Comparison of ENCODE assay signal across 1 cellular context in the genomic region with DNA sequence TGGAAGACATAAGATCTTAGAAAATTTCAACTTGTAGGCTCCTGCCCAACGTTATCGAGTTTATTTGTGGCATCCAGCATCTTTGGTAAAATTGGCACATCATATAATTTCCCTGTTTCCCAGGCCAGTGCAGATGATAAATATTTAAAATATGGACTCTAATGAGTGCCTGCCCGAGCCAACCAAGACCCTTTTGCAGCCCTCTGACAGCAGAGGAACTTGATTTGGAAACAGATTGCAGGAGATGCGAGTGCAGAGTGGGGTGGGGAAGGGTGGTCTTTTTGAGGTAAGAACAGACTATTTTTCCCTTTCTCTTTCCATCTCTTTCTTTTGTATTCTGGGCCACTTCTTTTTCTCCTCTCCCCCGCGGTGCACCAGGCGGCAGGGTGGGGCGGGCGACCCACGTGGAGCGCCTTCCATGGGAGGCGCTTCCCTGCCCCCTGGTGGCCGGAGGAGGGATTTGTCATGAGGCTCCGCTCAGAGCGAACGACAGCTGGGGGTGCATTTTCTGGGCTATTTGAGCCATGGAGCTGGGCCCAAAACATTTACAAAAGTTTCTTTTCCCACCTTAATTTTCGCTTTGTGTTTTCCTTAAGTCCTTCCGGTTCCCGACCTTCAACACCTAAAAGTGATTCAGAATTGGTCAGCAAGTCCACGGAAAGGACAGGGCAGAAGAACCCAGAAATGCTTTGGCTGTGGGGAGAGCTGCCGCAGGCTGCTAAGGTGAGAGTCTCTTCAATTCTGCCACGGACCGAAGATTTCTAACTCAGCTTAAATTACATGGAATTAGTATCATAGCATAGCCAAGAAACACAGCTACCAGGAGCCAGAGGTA.
TF ChIP-seq lines count a peak whose summit lies in the region.

No MANE protein-coding gene starts in this region.

TF ChIP-seq in HepG2, 621 proteins besides CTCF, POLR2A, EP300 and RAD21 (continued from another document and continues in another):
- TF ChIP-seq, protein P1, sequence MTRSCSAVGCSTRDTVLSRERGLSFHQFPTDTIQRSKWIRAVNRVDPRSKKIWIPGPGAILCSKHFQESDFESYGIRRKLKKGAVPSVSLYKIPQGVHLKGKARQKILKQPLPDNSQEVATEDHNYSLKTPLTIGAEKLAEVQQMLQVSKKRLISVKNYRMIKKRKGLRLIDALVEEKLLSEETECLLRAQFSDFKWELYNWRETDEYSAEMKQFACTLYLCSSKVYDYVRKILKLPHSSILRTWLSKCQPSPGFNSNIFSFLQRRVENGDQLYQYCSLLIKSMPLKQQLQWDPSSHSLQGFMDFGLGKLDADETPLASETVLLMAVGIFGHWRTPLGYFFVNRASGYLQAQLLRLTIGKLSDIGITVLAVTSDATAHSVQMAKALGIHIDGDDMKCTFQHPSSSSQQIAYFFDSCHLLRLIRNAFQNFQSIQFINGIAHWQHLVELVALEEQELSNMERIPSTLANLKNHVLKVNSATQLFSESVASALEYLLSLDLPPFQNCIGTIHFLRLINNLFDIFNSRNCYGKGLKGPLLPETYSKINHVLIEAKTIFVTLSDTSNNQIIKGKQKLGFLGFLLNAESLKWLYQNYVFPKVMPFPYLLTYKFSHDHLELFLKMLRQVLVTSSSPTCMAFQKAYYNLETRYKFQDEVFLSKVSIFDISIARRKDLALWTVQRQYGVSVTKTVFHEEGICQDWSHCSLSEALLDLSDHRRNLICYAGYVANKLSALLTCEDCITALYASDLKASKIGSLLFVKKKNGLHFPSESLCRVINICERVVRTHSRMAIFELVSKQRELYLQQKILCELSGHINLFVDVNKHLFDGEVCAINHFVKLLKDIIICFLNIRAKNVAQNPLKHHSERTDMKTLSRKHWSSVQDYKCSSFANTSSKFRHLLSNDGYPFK (CRISPR knock-in tag; IDR thresholded peaks at IDR 0.05; ENCODE audit: borderline replicate concordance): peak; percentile 20; the same call in 1 of the 2 replicates
- TF ChIP-seq, protein P2, sequence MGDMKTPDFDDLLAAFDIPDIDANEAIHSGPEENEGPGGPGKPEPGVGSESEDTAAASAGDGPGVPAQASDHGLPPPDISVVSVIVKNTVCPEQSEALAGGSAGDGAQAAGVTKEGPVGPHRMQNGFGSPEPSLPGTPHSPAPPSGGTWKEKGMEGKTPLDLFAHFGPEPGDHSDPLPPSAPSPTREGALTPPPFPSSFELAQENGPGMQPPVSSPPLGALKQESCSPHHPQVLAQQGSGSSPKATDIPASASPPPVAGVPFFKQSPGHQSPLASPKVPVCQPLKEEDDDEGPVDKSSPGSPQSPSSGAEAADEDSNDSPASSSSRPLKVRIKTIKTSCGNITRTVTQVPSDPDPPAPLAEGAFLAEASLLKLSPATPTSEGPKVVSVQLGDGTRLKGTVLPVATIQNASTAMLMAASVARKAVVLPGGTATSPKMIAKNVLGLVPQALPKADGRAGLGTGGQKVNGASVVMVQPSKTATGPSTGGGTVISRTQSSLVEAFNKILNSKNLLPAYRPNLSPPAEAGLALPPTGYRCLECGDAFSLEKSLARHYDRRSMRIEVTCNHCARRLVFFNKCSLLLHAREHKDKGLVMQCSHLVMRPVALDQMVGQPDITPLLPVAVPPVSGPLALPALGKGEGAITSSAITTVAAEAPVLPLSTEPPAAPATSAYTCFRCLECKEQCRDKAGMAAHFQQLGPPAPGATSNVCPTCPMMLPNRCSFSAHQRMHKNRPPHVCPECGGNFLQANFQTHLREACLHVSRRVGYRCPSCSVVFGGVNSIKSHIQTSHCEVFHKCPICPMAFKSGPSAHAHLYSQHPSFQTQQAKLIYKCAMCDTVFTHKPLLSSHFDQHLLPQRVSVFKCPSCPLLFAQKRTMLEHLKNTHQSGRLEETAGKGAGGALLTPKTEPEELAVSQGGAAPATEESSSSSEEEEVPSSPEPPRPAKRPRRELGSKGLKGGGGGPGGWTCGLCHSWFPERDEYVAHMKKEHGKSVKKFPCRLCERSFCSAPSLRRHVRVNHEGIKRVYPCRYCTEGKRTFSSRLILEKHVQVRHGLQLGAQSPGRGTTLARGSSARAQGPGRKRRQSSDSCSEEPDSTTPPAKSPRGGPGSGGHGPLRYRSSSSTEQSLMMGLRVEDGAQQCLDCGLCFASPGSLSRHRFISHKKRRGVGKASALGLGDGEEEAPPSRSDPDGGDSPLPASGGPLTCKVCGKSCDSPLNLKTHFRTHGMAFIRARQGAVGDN (CRISPR knock-in tag; IDR thresholded peaks at IDR 0.05): peak; percentile 74
- TF ChIP-seq NFYB (CRISPR knock-in tag; IDR thresholded peaks at IDR 0.05) (no peak), ARNT2 (CRISPR knock-in tag; IDR thresholded peaks at IDR 0.05; ENCODE audit: low read depth) (peak; percentile 64; the same call in 1 of the 2 replicates), ZBTB38 (CRISPR knock-in tag; IDR thresholded peaks at IDR 0.05) (peak; percentile 33; the same call in 1 of the 2 replicates), ZEB1 (IDR thresholded peaks at IDR 0.05; ENCODE audit: insufficient replicate concordance, low read depth) (peak; percentile 58), ZNF768 (CRISPR knock-in tag; IDR thresholded peaks at IDR 0.05) (peak; percentile 54; the same call in 1 of the 2 replicates), ZNF224 (CRISPR knock-in tag; IDR thresholded peaks at IDR 0.05) (0 out of 2 replicates have a peak, but pooled peaks have one; percentile 42), ZNF605 (CRISPR knock-in tag; IDR thresholded peaks at IDR 0.05) (peak; percentile 84), ZNF331 (CRISPR knock-in tag; IDR thresholded peaks at IDR 0.05) (peak; percentile 52; the same call in 1 of the 2 replicates), NFKB2 (CRISPR knock-in tag; IDR thresholded peaks at IDR 0.05; ENCODE audit: borderline replicate concordance) (peak; percentile 78; the same call in 1 of the 2 replicates), ZNF430 (CRISPR knock-in tag; IDR thresholded peaks at IDR 0.05) (peak; percentile 77; the same call in 1 of the 2 replicates), ZNF33B (CRISPR knock-in tag; IDR thresholded peaks at IDR 0.05) (peak; percentile 86; the same call in 1 of the 2 replicates), PHF5A (CRISPR knock-in tag; IDR thresholded peaks at IDR 0.05; ENCODE audit: low read depth, unreplicated experiment) (peak; percentile 54), KLF12 (CRISPR knock-in tag; IDR thresholded peaks at IDR 0.05; ENCODE audit: borderline replicate concordance) (0 out of 2 replicates have a peak, but pooled peaks have one; percentile 67), ZNF619 (CRISPR knock-in tag; IDR thresholded peaks at IDR 0.05) (no peak), TARDBP (CRISPR knock-in tag; IDR thresholded peaks at IDR 0.05) (0 out of 2 replicates have a peak, but pooled peaks have one; percentile 34), SOX6 (IDR thresholded peaks at IDR 0.05) (no peak), SOX6 (CRISPR knock-in tag; IDR thresholded peaks at IDR 0.05) (peak; percentile 29; the same call in 1 of the 2 replicates), SALL1 (CRISPR knock-in tag; IDR thresholded peaks at IDR 0.05) (peak; percentile 60; the same call in 1 of the 2 replicates), MXD4 (CRISPR knock-in tag; IDR thresholded peaks at IDR 0.05) (peak; percentile 96), ZNF501 (CRISPR knock-in tag; IDR thresholded peaks at IDR 0.05) (peak; percentile 85; the same call in 1 of the 2 replicates), MAZ (IDR thresholded peaks at IDR 0.05; ENCODE audit: borderline replicate concordance, low read depth, low read length) (peak; percentile 79; the same call in 1 of the 2 replicates), MAZ (CRISPR knock-in tag; IDR thresholded peaks at IDR 0.05; ENCODE audit: low read depth) (no peak), PPARG (CRISPR knock-in tag; conservative IDR thresholded peaks at IDR 0.05) (0 out of 2 replicates have a peak, but pooled peaks have one; percentile 20), ZBTB1 (CRISPR knock-in tag; IDR thresholded peaks at IDR 0.05; ENCODE audit: borderline replicate concordance) (no peak), ETV5 (CRISPR knock-in tag; IDR thresholded peaks at IDR 0.05; ENCODE audit: borderline replicate concordance) (peak; percentile 42; the same call in 1 of the 2 replicates), SMC3 (IDR thresholded peaks at IDR 0.05; ENCODE audit: low read length) (peak; percentile 64), ZNF547 (CRISPR knock-in tag; IDR thresholded peaks at IDR 0.05) (peak; percentile 38; the same call in 1 of the 2 replicates), MYC (CRISPR knock-in tag; IDR thresholded peaks at IDR 0.05; ENCODE audit: borderline replicate concordance) (peak; percentile 98), TBL1XR1 (IDR thresholded peaks at IDR 0.05; ENCODE audit: borderline replicate concordance, low read length, partially characterized antibody) (peak; percentile 30)
- TF ChIP-seq, protein P3, sequence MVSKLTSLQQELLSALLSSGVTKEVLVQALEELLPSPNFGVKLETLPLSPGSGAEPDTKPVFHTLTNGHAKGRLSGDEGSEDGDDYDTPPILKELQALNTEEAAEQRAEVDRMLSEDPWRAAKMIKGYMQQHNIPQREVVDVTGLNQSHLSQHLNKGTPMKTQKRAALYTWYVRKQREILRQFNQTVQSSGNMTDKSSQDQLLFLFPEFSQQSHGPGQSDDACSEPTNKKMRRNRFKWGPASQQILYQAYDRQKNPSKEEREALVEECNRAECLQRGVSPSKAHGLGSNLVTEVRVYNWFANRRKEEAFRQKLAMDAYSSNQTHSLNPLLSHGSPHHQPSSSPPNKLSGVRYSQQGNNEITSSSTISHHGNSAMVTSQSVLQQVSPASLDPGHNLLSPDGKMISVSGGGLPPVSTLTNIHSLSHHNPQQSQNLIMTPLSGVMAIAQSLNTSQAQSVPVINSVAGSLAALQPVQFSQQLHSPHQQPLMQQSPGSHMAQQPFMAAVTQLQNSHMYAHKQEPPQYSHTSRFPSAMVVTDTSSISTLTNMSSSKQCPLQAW (CRISPR knock-in tag; IDR thresholded peaks at IDR 0.05): peak; percentile 81
- TF ChIP-seq, protein P4, sequence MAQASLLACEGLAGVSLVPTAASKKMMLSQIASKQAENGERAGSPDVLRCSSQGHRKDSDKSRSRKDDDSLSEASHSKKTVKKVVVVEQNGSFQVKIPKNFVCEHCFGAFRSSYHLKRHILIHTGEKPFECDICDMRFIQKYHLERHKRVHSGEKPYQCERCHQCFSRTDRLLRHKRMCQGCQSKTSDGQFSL (CRISPR knock-in tag; IDR thresholded peaks at IDR 0.05): peak; percentile 76; the same call in 1 of the 2 replicates
- TF ChIP-seq, protein P5, sequence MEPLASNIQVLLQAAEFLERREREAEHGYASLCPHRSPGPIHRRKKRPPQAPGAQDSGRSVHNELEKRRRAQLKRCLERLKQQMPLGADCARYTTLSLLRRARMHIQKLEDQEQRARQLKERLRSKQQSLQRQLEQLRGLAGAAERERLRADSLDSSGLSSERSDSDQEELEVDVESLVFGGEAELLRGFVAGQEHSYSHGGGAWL (CRISPR knock-in tag; IDR thresholded peaks at IDR 0.05): peak; percentile 91
- TF ChIP-seq, protein P6, sequence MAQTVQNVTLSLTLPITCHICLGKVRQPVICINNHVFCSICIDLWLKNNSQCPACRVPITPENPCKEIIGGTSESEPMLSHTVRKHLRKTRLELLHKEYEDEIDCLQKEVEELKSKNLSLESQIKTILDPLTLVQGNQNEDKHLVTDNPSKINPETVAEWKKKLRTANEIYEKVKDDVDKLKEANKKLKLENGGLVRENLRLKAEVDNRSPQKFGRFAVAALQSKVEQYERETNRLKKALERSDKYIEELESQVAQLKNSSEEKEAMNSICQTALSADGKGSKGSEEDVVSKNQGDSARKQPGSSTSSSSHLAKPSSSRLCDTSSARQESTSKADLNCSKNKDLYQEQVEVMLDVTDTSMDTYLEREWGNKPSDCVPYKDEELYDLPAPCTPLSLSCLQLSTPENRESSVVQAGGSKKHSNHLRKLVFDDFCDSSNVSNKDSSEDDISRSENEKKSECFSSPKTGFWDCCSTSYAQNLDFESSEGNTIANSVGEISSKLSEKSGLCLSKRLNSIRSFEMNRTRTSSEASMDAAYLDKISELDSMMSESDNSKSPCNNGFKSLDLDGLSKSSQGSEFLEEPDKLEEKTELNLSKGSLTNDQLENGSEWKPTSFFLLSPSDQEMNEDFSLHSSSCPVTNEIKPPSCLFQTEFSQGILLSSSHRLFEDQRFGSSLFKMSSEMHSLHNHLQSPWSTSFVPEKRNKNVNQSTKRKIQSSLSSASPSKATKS (CRISPR knock-in tag; IDR thresholded peaks at IDR 0.05): no peak
- TF ChIP-seq, protein P7, sequence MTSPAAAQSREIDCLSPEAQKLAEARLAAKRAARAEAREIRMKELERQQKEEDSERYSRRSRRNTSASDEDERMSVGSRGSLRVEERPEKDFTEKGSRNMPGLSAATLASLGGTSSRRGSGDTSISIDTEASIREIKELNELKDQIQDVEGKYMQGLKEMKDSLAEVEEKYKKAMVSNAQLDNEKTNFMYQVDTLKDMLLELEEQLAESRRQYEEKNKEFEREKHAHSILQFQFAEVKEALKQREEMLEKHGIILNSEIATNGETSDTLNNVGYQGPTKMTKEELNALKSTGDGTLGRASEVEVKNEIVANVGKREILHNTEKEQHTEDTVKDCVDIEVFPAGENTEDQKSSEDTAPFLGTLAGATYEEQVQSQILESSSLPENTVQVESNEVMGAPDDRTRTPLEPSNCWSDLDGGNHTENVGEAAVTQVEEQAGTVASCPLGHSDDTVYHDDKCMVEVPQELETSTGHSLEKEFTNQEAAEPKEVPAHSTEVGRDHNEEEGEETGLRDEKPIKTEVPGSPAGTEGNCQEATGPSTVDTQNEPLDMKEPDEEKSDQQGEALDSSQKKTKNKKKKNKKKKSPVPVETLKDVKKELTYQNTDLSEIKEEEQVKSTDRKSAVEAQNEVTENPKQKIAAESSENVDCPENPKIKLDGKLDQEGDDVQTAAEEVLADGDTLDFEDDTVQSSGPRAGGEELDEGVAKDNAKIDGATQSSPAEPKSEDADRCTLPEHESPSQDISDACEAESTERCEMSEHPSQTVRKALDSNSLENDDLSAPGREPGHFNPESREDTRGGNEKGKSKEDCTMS (CRISPR knock-in tag; conservative IDR thresholded peaks at IDR 0.05): no peak
- TF ChIP-seq, protein P8, sequence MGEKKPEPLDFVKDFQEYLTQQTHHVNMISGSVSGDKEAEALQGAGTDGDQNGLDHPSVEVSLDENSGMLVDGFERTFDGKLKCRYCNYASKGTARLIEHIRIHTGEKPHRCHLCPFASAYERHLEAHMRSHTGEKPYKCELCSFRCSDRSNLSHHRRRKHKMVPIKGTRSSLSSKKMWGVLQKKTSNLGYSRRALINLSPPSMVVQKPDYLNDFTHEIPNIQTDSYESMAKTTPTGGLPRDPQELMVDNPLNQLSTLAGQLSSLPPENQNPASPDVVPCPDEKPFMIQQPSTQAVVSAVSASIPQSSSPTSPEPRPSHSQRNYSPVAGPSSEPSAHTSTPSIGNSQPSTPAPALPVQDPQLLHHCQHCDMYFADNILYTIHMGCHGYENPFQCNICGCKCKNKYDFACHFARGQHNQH (CRISPR knock-in tag; IDR thresholded peaks at IDR 0.05): 0 out of 2 replicates have a peak, but pooled peaks have one; percentile 25
- TF ChIP-seq, protein P9, sequence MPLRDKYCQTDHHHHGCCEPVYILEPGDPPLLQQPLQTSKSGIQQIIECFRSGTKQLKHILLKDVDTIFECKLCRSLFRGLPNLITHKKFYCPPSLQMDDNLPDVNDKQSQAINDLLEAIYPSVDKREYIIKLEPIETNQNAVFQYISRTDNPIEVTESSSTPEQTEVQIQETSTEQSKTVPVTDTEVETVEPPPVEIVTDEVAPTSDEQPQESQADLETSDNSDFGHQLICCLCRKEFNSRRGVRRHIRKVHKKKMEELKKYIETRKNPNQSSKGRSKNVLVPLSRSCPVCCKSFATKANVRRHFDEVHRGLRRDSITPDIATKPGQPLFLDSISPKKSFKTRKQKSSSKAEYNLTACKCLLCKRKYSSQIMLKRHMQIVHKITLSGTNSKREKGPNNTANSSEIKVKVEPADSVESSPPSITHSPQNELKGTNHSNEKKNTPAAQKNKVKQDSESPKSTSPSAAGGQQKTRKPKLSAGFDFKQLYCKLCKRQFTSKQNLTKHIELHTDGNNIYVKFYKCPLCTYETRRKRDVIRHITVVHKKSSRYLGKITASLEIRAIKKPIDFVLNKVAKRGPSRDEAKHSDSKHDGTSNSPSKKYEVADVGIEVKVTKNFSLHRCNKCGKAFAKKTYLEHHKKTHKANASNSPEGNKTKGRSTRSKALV (CRISPR knock-in tag; IDR thresholded peaks at IDR 0.05): no peak
- TF ChIP-seq, protein P10, sequence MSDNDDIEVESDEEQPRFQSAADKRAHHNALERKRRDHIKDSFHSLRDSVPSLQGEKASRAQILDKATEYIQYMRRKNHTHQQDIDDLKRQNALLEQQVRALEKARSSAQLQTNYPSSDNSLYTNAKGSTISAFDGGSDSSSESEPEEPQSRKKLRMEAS (IDR thresholded peaks at IDR 0.05): peak; percentile 98
